ENCODE assay signal across 11 cellular contexts in genomic region chr4:10684631-10685030, GRCh38. TPM values are rescaled to one million over a fixed set of nuclear protein-coding genes. Genes with fewer than 3 reads are reported as not detected.
DNase-seq lines count a peak whose midpoint lies in the region; ATAC-seq and TF ChIP-seq lines count a peak whose summit lies in the region.
"Had no signal": no experiment of that assay in that cellular context is flagged by ENCODE, and none has a peak within 500 bp of the region (broad histone marks: within the 10 kb centered on the region; RNA-seq: fewer than 3 reads in every experiment).

TSS of gene CLNK (minus strand) at chr4:10684768. CDS start at chr4:10667869, 16,899 bp downstream.

- H3K27ac ChIP-seq in WERI-Rb-1: peak within 1 kb of the TSS; percentile 71
- H3K27ac ChIP-seq: suprapubic skin had no signal

- H3K9me3 Mint-ChIP-seq in activated T-cell treated with anti-CD3 and anti-CD28 coated beads, Interleukin-2, amount 50 U/mL, for 72 hours: peaks cover 0 to 2% of the 10 kb centered on the region in 2 donors

- H3K36me3 ChIP-seq in WERI-Rb-1: no peaks in the 10 kb centered on the region
- H3K36me3 ChIP-seq: suprapubic skin had no signal

- no peaks in the 10 kb centered on the region for H3K27me3 Mint-ChIP-seq in activated T-cell treated with anti-CD3 and anti-CD28 coated beads, Interleukin-2, amount 50 U/mL, for 72 hours (ENCODE audit: low read depth)

- peak; percentile 87 for ATAC-seq in GM18517 (IDR thresholded peaks at IDR 0.05; ENCODE audit: unreplicated experiment)
- ATAC-seq in GM21390 (IDR thresholded peaks at IDR 0.05; ENCODE audit: unreplicated experiment): peak; percentile 84
- peak; percentile 77 for ATAC-seq in HG03103 (IDR thresholded peaks at IDR 0.05; ENCODE audit: low read depth, unreplicated experiment)
- no peak for ATAC-seq in activated T-cell treated with anti-CD3 and anti-CD28 coated beads, Interleukin-2, amount 50 U/mL, for 72 hours (replicated peaks in 1 of 2)

- no peaks in the 10 kb centered on the region for H3K36me3 Mint-ChIP-seq in activated T-cell treated with anti-CD3 and anti-CD28 coated beads, Interleukin-2, amount 50 U/mL, for 72 hours (ENCODE audit: insufficient read depth in 2 of 2)

- no peak within 1 kb of the TSS for H3K4me3 ChIP-seq in WERI-Rb-1 (ENCODE audit: low read depth, low read length)
- H3K4me3 ChIP-seq: suprapubic skin had no signal

- no peaks in the 10 kb centered on the region for H3K9me3 ChIP-seq in WERI-Rb-1 (ENCODE audit: severe bottlenecking)
- H3K9me3 ChIP-seq: suprapubic skin had no signal

- H3K4me3 Mint-ChIP-seq in activated T-cell treated with anti-CD3 and anti-CD28 coated beads, Interleukin-2, amount 50 U/mL, for 72 hours: no peak within 1 kb of the TSS

- H3K4me1 Mint-ChIP-seq in activated T-cell treated with anti-CD3 and anti-CD28 coated beads, Interleukin-2, amount 50 U/mL, for 72 hours (ENCODE audit: low read depth): peaks cover 12% of the 10 kb centered on the region

- no peak for TF ChIP-seq CTCF in WERI-Rb-1 (IDR thresholded peaks at IDR 0.05; ENCODE audit: low read depth, low read length)

- DNase-seq in WERI-Rb-1 (no peak), DMS153 treated with DMSO at 0.1 percent for 48 hours (lab: John Stamatoyannopoulos, UW; ENCODE audit: unreplicated experiment) (no peak), glomerular visceral epithelial cell (ENCODE audit: extremely low spot score) (no peak), COLO829 (ENCODE audit: low spot score) (no peak)
- no peak for DNase-seq in activated T-cell treated with anti-CD3 and anti-CD28 coated beads, Interleukin-2, amount 50 U/mL, for 72 hours
- DNase-seq: DMS79, NCI-H526 had no signal

- no peaks in the 10 kb centered on the region for H3K27me3 ChIP-seq in WERI-Rb-1 (ENCODE audit: insufficient read depth, low read depth, severe bottlenecking)
- H3K27me3 ChIP-seq: suprapubic skin had no signal

- no peak within 1 kb of the TSS for H3K27ac Mint-ChIP-seq in activated T-cell treated with anti-CD3 and anti-CD28 coated beads, Interleukin-2, amount 50 U/mL, for 72 hours

RNA-seq across cellular contexts. Expression of gene CLNK, which starts in this region (rescaled TPM):
- total RNA-seq in activated T-cell treated with anti-CD3 and anti-CD28 coated beads, Interleukin-2, amount 50 U/mL, for 72 hours: under 1 TPM; 0.05 to 0.55 TPM

Comparison
In these comparisons a context has a peak if more than half of its experiments do, and no peak if none do; other contexts are left out.
1. ATAC-seq: peak in GM18517 (single experiment), GM21390 (single experiment) and HG03103 (single experiment); none in activated T-cell treated with anti-CD3 and anti-CD28 coated beads, Interleukin-2, amount 50 U/mL, for 72 hours (0 of 2).